1 cellular context compared by ENCODE assay signal in genomic region chr1:45584351-45585109, GRCh38.
TF ChIP-seq lines count a peak whose summit lies in the region.

No MANE protein-coding gene starts in this region.

TF ChIP-seq in GM12878, 131 proteins besides CTCF, POLR2A, EP300 and RAD21 (continued from another document and continues in another):
- TF ChIP-seq PAX5 (IDR thresholded peaks at IDR 0.05; ENCODE audit: borderline replicate concordance, low read depth, low read length), result no peak
- TF ChIP-seq ZBTB40 (IDR thresholded peaks at IDR 0.05; ENCODE audit: borderline replicate concordance), result no peak
- TF ChIP-seq PML (IDR thresholded peaks at IDR 0.05; ENCODE audit: low read length), result no peak
- no peak for TF ChIP-seq NFIC (IDR thresholded peaks at IDR 0.05; ENCODE audit: low read depth, low read length)
- no peak for TF ChIP-seq ELK1 (IDR thresholded peaks at IDR 0.05; ENCODE audit: low read depth, low read length)
- no peak for TF ChIP-seq MEF2B (IDR thresholded peaks at IDR 0.05; ENCODE audit: partially characterized antibody, poor library complexity, severe bottlenecking)
- no peak; a peak in 1 of 4 replicates for TF ChIP-seq IKZF2 (IDR thresholded peaks at IDR 0.05)
- no peak for TF ChIP-seq TCF7 (IDR thresholded peaks at IDR 0.05; ENCODE audit: borderline replicate concordance)
- no peak for TF ChIP-seq JUND (IDR thresholded peaks at IDR 0.05; ENCODE audit: low read depth, low read length)
- no peak for TF ChIP-seq ZSCAN29 (IDR thresholded peaks at IDR 0.05)
- no peak for TF ChIP-seq SP1 (IDR thresholded peaks at IDR 0.05; ENCODE audit: low read depth, low read length)
- no peak for TF ChIP-seq MTA2 (IDR thresholded peaks at IDR 0.05; ENCODE audit: low read depth)
- no peak for TF ChIP-seq DPF2 (IDR thresholded peaks at IDR 0.05)
- no peak for TF ChIP-seq SPI1 (IDR thresholded peaks at IDR 0.05; ENCODE audit: borderline replicate concordance, insufficient read depth, low read depth, low read length)
- TF ChIP-seq MXI1 (IDR thresholded peaks at IDR 0.05; ENCODE audit: low read depth, low read length), result no peak; the same call in 1 of the 2 replicates
- no peak for TF ChIP-seq LARP7 (IDR thresholded peaks at IDR 0.05)
- TF ChIP-seq BCLAF1 (IDR thresholded peaks at IDR 0.05), result no peak
- TF ChIP-seq STAT1 (conservative IDR thresholded peaks at IDR 0.05), result no peak
- no peak; the same call in 1 of the 2 replicates for TF ChIP-seq NR2F1 (conservative IDR thresholded peaks at IDR 0.05)
- no peak for TF ChIP-seq REST (IDR thresholded peaks at IDR 0.05; ENCODE audit: low read depth, low read length)
- no peak for TF ChIP-seq HCFC1 (IDR thresholded peaks at IDR 0.05; ENCODE audit: low read length)
- TF ChIP-seq RFX5 (IDR thresholded peaks at IDR 0.05; ENCODE audit: low read depth, low read length), result 0 out of 2 replicates have a peak, but pooled peaks have one; percentile 37
- no peak for TF ChIP-seq RUNX3 (IDR thresholded peaks at IDR 0.05; ENCODE audit: low read length)
- no peak for TF ChIP-seq KLF5 (IDR thresholded peaks at IDR 0.05; ENCODE audit: partially characterized antibody)
- TF ChIP-seq EGR1 (IDR thresholded peaks at IDR 0.05; ENCODE audit: borderline replicate concordance in 1 of 2, low read depth in 2 of 2, low read length in 2 of 2), result peak in 1 of 2 experiments; percentile 43; a peak in 1 of 3 replicates
- TF ChIP-seq ZBTB33 (IDR thresholded peaks at IDR 0.05), result no peak
- no peak for TF ChIP-seq ATF3 (IDR thresholded peaks at IDR 0.05; ENCODE audit: borderline replicate concordance, extremely low read depth, low read depth, low read length)
- no peak for TF ChIP-seq IRF3 (IDR thresholded peaks at IDR 0.05)
- no peak for TF ChIP-seq FOXK2 (IDR thresholded peaks at IDR 0.05)
- no peak; the same call in 1 of the 2 replicates for TF ChIP-seq ASH2L (IDR thresholded peaks at IDR 0.05; ENCODE audit: borderline replicate concordance, low read depth)
- TF ChIP-seq RAD51 (IDR thresholded peaks at IDR 0.05), result no peak
- no peak for TF ChIP-seq MLLT1 (IDR thresholded peaks at IDR 0.05)
- 0 out of 2 replicates have a peak, but pooled peaks have one; percentile 6 for TF ChIP-seq NRF1 (conservative IDR thresholded peaks at IDR 0.05; ENCODE audit: low read depth, low read length)
- no peak for TF ChIP-seq HDAC2 (IDR thresholded peaks at IDR 0.05)
- no peak for TF ChIP-seq SIX5 (IDR thresholded peaks at IDR 0.05; ENCODE audit: low read depth, low read length, severe bottlenecking)
- TF ChIP-seq RBBP5 (conservative IDR thresholded peaks at IDR 0.05), result no peak
- no peak for TF ChIP-seq PAX8 (IDR thresholded peaks at IDR 0.05)
- TF ChIP-seq BRCA1 (IDR thresholded peaks at IDR 0.05; ENCODE audit: low read depth, low read length), result no peak
- TF ChIP-seq ESRRA (IDR thresholded peaks at IDR 0.05; ENCODE audit: low read length), result no peak
- no peak for TF ChIP-seq CEBPB (IDR thresholded peaks at IDR 0.05; ENCODE audit: borderline replicate concordance in 1 of 2, low read depth in 2 of 2, low read length in 2 of 2)
- no peak for TF ChIP-seq CREB1 (IDR thresholded peaks at IDR 0.05; ENCODE audit: low read depth)
- no peak for TF ChIP-seq SKIL (IDR thresholded peaks at IDR 0.05; ENCODE audit: low read depth, poor library complexity, severe bottlenecking)
- TF ChIP-seq EED (IDR thresholded peaks at IDR 0.05; ENCODE audit: low read depth), result no peak
- peak; percentile 84 for TF ChIP-seq E2F4 (IDR thresholded peaks at IDR 0.05; ENCODE audit: low read depth, low read length)
- no peak for TF ChIP-seq YBX1 (IDR thresholded peaks at IDR 0.05)
- TF ChIP-seq JUNB (IDR thresholded peaks at IDR 0.05), result no peak
